8 cellular contexts compared by ENCODE assay signal in the genomic region with DNA sequence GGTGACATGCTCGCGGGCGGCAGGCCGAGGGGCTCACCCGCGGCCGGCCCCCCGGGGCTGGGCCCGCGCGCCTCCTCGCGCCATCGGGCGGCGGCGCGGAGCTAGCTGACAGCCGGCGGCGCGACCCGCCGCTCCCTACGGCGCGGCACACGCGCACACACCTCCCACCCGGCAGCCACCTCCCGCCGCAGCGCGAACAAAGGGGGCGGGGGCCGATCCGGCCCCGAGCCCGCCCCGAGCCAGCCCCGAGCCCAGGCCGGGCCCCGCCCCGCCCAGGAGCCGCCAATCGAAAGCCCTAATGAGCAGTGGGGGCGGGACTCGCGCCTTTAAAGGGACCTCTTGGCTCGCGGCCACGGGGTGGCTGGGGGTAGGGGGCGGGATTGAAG. TPM values are rescaled to one million over a fixed set of nuclear protein-coding genes. Genes with fewer than 3 reads are reported as not detected.
DNase-seq lines count a peak whose midpoint lies in the region; ATAC-seq and TF ChIP-seq lines count a peak whose summit lies in the region.

Gene KIF21B (minus strand): TSS at position 198 of the 386 bp plus-strand sequence. CDS start 331 bp downstream, outside the sequence.

- no peaks in the 10 kb centered on the region for H4K20me1 ChIP-seq in osteoblast (ENCODE audit: insufficient read depth, low read length)

- H3K4me2 ChIP-seq in osteoblast (ENCODE audit: insufficient read depth, low read length) = peak within 1 kb of the TSS; percentile 39

- H3K4me3 ChIP-seq in Jurkat, Clone E6-1 (ENCODE audit: low read length) = peak within 1 kb of the TSS; percentile 87
- peak within 1 kb of the TSS; percentile 55 for H3K4me3 ChIP-seq in osteoblast (ENCODE audit: insufficient read depth, low read length)
- H3K4me3 ChIP-seq in thyroid gland (replicated peaks in 1 of 3) = peak within 1 kb of the TSS in 2 of 3 donors; percentile 31 to 52

- intact Hi-C loops in thyroid gland (cut with DNase I) = no loop called here

- ATAC-seq in GM21528 (IDR thresholded peaks at IDR 0.05; ENCODE audit: low FRiP score, unreplicated experiment) = peak; percentile 60

- no peaks in the 10 kb centered on the region for H3K9me3 ChIP-seq in osteoblast (ENCODE audit: low read depth, low read length)
- H3K9me3 ChIP-seq in thyroid gland = no peaks in the 10 kb centered on the region

- H3K36me3 ChIP-seq in osteoblast (ENCODE audit: insufficient read depth, low read length) = no peaks in the 10 kb centered on the region
- H3K36me3 ChIP-seq in thyroid gland = no peaks in the 10 kb centered on the region

- H3K27ac ChIP-seq in osteoblast (ENCODE audit: low read depth, low read length) = no peak within 1 kb of the TSS
- H3K27ac ChIP-seq in thyroid gland = no peak within 1 kb of the TSS

- WGBS in thyroid gland, 2 donors = 0 to 8% methylated on average over 4 to 5 of the region's 53 CpGs

- DNase-seq in DMS153 treated with DMSO at 0.1 percent for 48 hours (lab: John Stamatoyannopoulos, UW; ENCODE audit: unreplicated experiment) (peak; percentile 80), globus pallidus (ENCODE audit: low spot score) (peak; percentile 82), osteoblast (ENCODE audit: insufficient read length, low spot score, missing footprints) (peak; percentile 98), thyroid gland (peak; percentile 79 to 80)
- peak; percentile 72 for DNase-seq in Jurkat, Clone E6-1 (ENCODE audit: low read depth, low spot score)
- DNase-seq in activated effector memory CD4-positive, alpha-beta T cell treated with anti-CD3 and anti-CD28 coated beads, Interleukin-2, amount 50 U/mL, for 16 hours = peak; percentile 97

- no peak within 1 kb of the TSS for H2AFZ ChIP-seq in osteoblast (ENCODE audit: low read length)

- H3K79me2 ChIP-seq in osteoblast (ENCODE audit: insufficient read depth, low read length) = no peaks in the 10 kb centered on the region

- H3K4me1 ChIP-seq in osteoblast (ENCODE audit: insufficient read depth, low read length) (no peaks in the 10 kb centered on the region), thyroid gland (peaks cover 7 to 27% of the 10 kb centered on the region in 2 donors)

- H3K27me3 ChIP-seq in osteoblast (ENCODE audit: insufficient read depth, low read length) = peaks cover 16% of the 10 kb centered on the region
- no peaks in the 10 kb centered on the region for H3K27me3 ChIP-seq in thyroid gland

- TF ChIP-seq CTCF in osteoblast (IDR thresholded peaks at IDR 0.05; ENCODE audit: extremely low read depth, low read depth, low read length) = no peak
- no peak for TF ChIP-seq CTCF in thyroid gland (IDR thresholded peaks at IDR 0.05)

- TF ChIP-seq POLR2A in Raji (IDR thresholded peaks at IDR 0.05; ENCODE audit: insufficient read depth, low read depth, low read length) = peak; percentile 52
- TF ChIP-seq POLR2A in thyroid gland (IDR thresholded peaks at IDR 0.05) = peak in 1 of 2 donors; percentile 21

RNA-seq across cellular contexts. Expression of gene KIF21B, which starts in this region (rescaled TPM):
- 26.8 TPM for polyA plus RNA-seq in Jurkat, Clone E6-1 (2012; ENCODE audit: insufficient read depth, insufficient read length)
- total RNA-seq in osteoblast = under 0.01 TPM in 2 replicates
- 1 to 10 TPM in 3 of 4 donors, under 1 TPM in 1; 0.89 to 1.5 (median 1.1) TPM for total RNA-seq in thyroid gland

Comparison
In these comparisons a context has a peak if more than half of its experiments do, and no peak if none do; other contexts are left out.
1. Peak in DNase-seq, H3K4me3 ChIP-seq and H3K4me2 ChIP-seq in osteoblast; RNA of the gene not detected or under 1 TPM.